11 cellular contexts compared by ENCODE assay signal in the genomic region with DNA sequence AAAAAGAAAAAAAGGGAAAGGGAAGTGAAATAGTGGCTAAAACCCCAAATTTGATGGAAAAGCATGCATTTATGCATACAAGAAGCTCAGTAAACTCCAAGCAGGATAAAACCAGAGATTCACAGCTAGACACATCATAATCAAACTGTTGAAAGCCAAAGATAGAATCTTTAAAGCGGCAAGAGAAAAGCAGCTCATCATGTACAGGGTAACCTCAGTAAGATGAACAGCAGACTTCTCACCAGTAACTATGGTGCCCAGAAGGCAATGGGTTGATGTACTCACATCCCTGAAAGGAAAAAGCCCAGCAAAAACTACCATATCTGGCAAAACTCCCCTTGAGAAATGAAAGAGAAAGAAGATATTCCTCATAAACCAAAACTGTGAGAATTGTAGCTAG.
DNase-seq lines count a peak whose midpoint lies in the region; ATAC-seq and TF ChIP-seq lines count a peak whose summit lies in the region.
"Had no signal": no experiment of that assay in that cellular context is flagged by ENCODE, and none has a peak within 500 bp of the region (broad histone marks: within the 10 kb centered on the region; RNA-seq: fewer than 3 reads in every experiment).

No MANE protein-coding gene starts in this region.

- TF ChIP-seq POLR2A in lower leg skin (IDR thresholded peaks at IDR 0.05) = no peak

- ATAC-seq in GM21360 (IDR thresholded peaks at IDR 0.05; ENCODE audit: unreplicated experiment) (no peak), HG02884 (IDR thresholded peaks at IDR 0.05; ENCODE audit: unreplicated experiment) (no peak)

- WGBS in lower leg skin, 2 donors = 96% methylated on average over 1 of the region's 1 CpG

- intact Hi-C loops in lower leg skin (cut with DNase I; ENCODE audit: low total_unique reads) = no loop called here

- H3K4me3 ChIP-seq in fibroblast of mammary gland (ENCODE audit: control insufficient read depth, low read depth, low read length) (no peak overlapping the region), lower leg skin (ENCODE audit: low read depth, poor library complexity, severe bottlenecking) (no peak overlapping the region)

- peak; percentile 45 for DNase-seq in D341Med (ENCODE audit: low spot score)
- DNase-seq in H4 (ENCODE audit: low spot score) = peak; percentile 70
- DNase-seq in OCI-M1 (lab: John Stamatoyannopoulos, UW) = peak; percentile 54
- DNase-seq in fibroblast of mammary gland (ENCODE audit: low read depth) = peak; percentile 47
- DNase-seq in islet precursor cell = no peak
- DNase-seq in lower leg skin (ENCODE audit: low spot score in 2 of 2) = no peak
- DNase-seq: DND-41; NCI-H1694; stimulated activated naive CD4-positive, alpha-beta T cell had no signal

- TF ChIP-seq CTCF in fibroblast of mammary gland (conservative IDR thresholded peaks at IDR 0.05; ENCODE audit: control insufficient read depth, insufficient read depth, low read depth, low read length) = no peak
- no peak for TF ChIP-seq CTCF in lower leg skin (IDR thresholded peaks at IDR 0.05)

Comparison
In these comparisons a context has a peak if more than half of its experiments do, and no peak if none do; other contexts are left out.
1. DNase-seq: peak in D341Med (single experiment), H4 (single experiment), OCI-M1 (single experiment) and fibroblast of mammary gland (single experiment); none in islet precursor cell (single experiment) and lower leg skin (0 of 2).